14 cellular contexts compared by ENCODE assay signal in the genomic region with DNA sequence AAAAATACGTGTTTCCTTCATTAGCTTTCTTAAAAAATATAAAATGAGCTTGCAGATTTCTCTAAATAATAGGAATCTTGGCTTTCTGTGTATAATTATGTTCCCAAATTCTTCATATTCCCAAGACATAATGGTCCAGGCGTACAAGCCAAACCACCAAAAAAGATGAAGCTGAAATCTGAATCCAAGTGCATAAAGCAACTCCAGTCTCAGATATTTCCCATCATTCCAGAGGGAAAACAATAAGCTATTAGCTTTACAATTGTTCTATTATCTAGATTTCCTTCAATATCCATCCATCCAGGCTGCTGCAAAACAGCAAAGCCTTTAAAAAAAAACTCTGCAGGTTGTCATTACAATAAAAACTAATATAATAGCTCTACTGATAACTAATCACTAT.
DNase-seq lines count a peak whose midpoint lies in the region; ATAC-seq, FAIRE-seq and TF ChIP-seq lines count a peak whose summit lies in the region.
"Had no signal": no experiment of that assay in that cellular context is flagged by ENCODE, and none has a peak within 500 bp of the region (broad histone marks: within the 10 kb centered on the region; RNA-seq: fewer than 3 reads in every experiment).

No MANE protein-coding gene starts in this region.

- no peak for DNase-seq in breast epithelium (ENCODE audit: low spot score in 2 of 2)
- peak; percentile 52 for DNase-seq in medulla oblongata (ENCODE audit: extremely low spot score)
- DNase-seq in D721Med (ENCODE audit: insufficient read length, low spot score): no peak
- no peak for DNase-seq in epidermal melanocyte (ENCODE audit: insufficient read length, low spot score)
- DNase-seq: C1 segment of cervical spinal cord, DMS153, MV-4-11, NCI-H1436, NCI-H2029 treated with DMSO at 0.1 percent for 48 hours, NCI-H524 had no signal

- peak overlapping the region; percentile 49 for H3K9ac ChIP-seq in OCI-LY1 (ENCODE audit: low read length)
- peak overlapping the region in 1 of 5 donors; percentile 57 for H3K9ac ChIP-seq in subcutaneous abdominal adipose tissue (ENCODE audit: low read length in 5 of 5)

- peaks cover 11% of the 10 kb centered on the region for H3F3A ChIP-seq in OCI-LY1 (ENCODE audit: insufficient read depth, low read length)

- H3K9me3 ChIP-seq in OCI-LY1 (ENCODE audit: low read length) (no peaks in the 10 kb centered on the region), breast epithelium (no peaks in the 10 kb centered on the region), subcutaneous abdominal adipose tissue (ENCODE audit: control insufficient read depth in 5 of 5, low read length in 5 of 5) (no peaks in the 10 kb centered on the region)

- H3K4me3 ChIP-seq in OCI-LY1 (ENCODE audit: low read depth, low read length, poor library complexity, severe bottlenecking) (peak overlapping the region; percentile 49), breast epithelium (no peak overlapping the region), subcutaneous abdominal adipose tissue (ENCODE audit: low read depth in 1 of 5, low read length in 5 of 5) (no peak overlapping the region)

- FAIRE-seq in D721Med (lab: Jason Lieb, UNC): no peak

- H3K27me3 ChIP-seq in OCI-LY1 (ENCODE audit: insufficient read depth, low read length): no peaks in the 10 kb centered on the region
- H3K27me3 ChIP-seq in breast epithelium: no peaks in the 10 kb centered on the region
- no peaks in the 10 kb centered on the region for H3K27me3 ChIP-seq in subcutaneous abdominal adipose tissue (ENCODE audit: control insufficient read depth in 5 of 5, insufficient read depth in 4 of 5, low read length in 5 of 5)

- ATAC-seq in GM18873 (IDR thresholded peaks at IDR 0.05; ENCODE audit: low FRiP score, unreplicated experiment) (no peak), GM18868 (IDR thresholded peaks at IDR 0.05; ENCODE audit: unreplicated experiment) (no peak)

- H4K20me1 ChIP-seq in OCI-LY1 (ENCODE audit: insufficient read depth, low read length): no peaks in the 10 kb centered on the region

- no peak for TF ChIP-seq POLR2A in breast epithelium (IDR thresholded peaks at IDR 0.05)

- H3K9me2 ChIP-seq in OCI-LY1 (ENCODE audit: low read depth, low read length): no peaks in the 10 kb centered on the region

- peaks cover 10% of the 10 kb centered on the region; the same call in 1 of the 2 replicates for H3K79me2 ChIP-seq in OCI-LY1 (ENCODE audit: insufficient read depth, low read length)

- H3K4me1 ChIP-seq in OCI-LY1 (ENCODE audit: insufficient read depth, low read length, severe bottlenecking): peaks cover 79% of the 10 kb centered on the region
- no peaks in the 10 kb centered on the region for H3K4me1 ChIP-seq in breast epithelium
- H3K4me1 ChIP-seq in subcutaneous abdominal adipose tissue (ENCODE audit: control insufficient read depth in 5 of 5, insufficient read depth in 5 of 5, low read length in 5 of 5): peaks cover 5 to 28% (median 20%) of the 10 kb centered on the region in 5 donors

- intact Hi-C loops in breast epithelium (cut with DNase I; ENCODE audit: low total_unique reads): no loop called here

- no peak overlapping the region for H2AFZ ChIP-seq in OCI-LY1 (ENCODE audit: low read length)

- H3K36me3 ChIP-seq in OCI-LY1 (ENCODE audit: insufficient read depth, low read length) (no peaks in the 10 kb centered on the region), breast epithelium (no peaks in the 10 kb centered on the region), subcutaneous abdominal adipose tissue (ENCODE audit: control insufficient read depth in 5 of 5, insufficient read depth in 5 of 5, low read length in 5 of 5) (no peaks in the 10 kb centered on the region)

- H3K27ac ChIP-seq in OCI-LY1 (ENCODE audit: low read depth, low read length, poor library complexity, severe bottlenecking): peak overlapping the region; percentile 99
- H3K27ac ChIP-seq in breast epithelium: peak overlapping the region; percentile 34 to 35
- peak overlapping the region; percentile 9 for H3K27ac ChIP-seq in subcutaneous abdominal adipose tissue (ENCODE audit: low read depth, low read length)

- no peak for TF ChIP-seq CTCF in OCI-LY1 (IDR thresholded peaks at IDR 0.05; ENCODE audit: low read length)
- no peak for TF ChIP-seq CTCF in breast epithelium (IDR thresholded peaks at IDR 0.05)
- TF ChIP-seq CTCF in D721Med (IDR thresholded peaks at IDR 0.05; ENCODE audit: insufficient read depth, missing control alignments): no peak

- peak overlapping the region; percentile 72 for H3K4me2 ChIP-seq in OCI-LY1 (ENCODE audit: low read length)

Comparison
In these comparisons a context has a peak if more than half of its experiments do, and no peak if none do; other contexts are left out.
1. H3K27ac ChIP-seq: peak in every context shown above with its lines; median percentile 99 in OCI-LY1; 34 in breast epithelium; 9 in subcutaneous abdominal adipose tissue.